Comparison of ENCODE assay signal across 8 cellular contexts in the genomic region with DNA sequence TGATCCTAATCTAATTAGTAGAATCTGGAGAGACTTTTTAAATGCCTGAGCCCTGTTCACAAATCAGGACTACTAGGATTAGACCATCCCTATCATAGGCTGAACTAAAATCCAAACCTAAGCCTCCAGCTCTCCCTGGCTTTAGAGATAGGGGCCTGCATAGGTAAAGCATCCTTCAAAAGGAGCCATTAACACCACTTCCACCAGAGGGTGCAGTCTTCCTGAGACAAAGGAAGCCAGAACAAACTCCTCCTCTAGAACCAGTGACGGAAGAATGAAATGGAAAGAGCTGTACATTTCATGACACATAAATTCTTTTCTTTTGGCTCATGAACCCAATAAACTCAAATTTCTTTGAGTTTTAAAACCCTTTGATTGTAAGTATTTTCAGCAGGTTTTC.
A peak's percentile ranks its signal among the peaks of the same experiment; 100 is the strongest.
DNase-seq lines count a peak whose midpoint lies in the region; ATAC-seq and TF ChIP-seq lines count a peak whose summit lies in the region.

No MANE protein-coding gene starts in this region.

- TF ChIP-seq POLR2A in thyroid gland (IDR thresholded peaks at IDR 0.05) = no peak

- WGBS in mammary epithelial cell (ENCODE audit: low coverage, missing lambda C conversion rate) = 50% methylated on average over 1 of the region's 1 CpG
- WGBS in neuronal stem cell (ENCODE audit: extremely low coverage in 2 of 2, insufficient read length in 2 of 2, insufficient replicate concordance in 1 of 2), 2 donors = no CpG with 5 or more reads among the region's 1 CpG
- WGBS in thyroid gland, 2 donors = 44 to 53% methylated on average over 1 of the region's 1 CpG

- H3K79me2 ChIP-seq in mammary epithelial cell (ENCODE audit: insufficient read depth, low read length) = no peaks in the 10 kb centered on the region

- peak; percentile 48 for ATAC-seq in GM19467 (IDR thresholded peaks at IDR 0.05; ENCODE audit: unreplicated experiment)

- H2AK5ac ChIP-seq in neuronal stem cell (ENCODE audit: low read depth, low read length) = no peak overlapping the region

- H3K27ac ChIP-seq in mammary epithelial cell (ENCODE audit: insufficient read depth, low read depth, low read length) (no peak overlapping the region), neuronal stem cell (replicated peaks; ENCODE audit: low read length) (no peak overlapping the region), thyroid gland (no peak overlapping the region)

- intact Hi-C loops in mammary epithelial cell (cut with micrococcal nuclease) (no loop called here), thyroid gland (cut with DNase I) (no loop called here)

- dilution Hi-C loops in mammary epithelial cell (cut with HindIII; ENCODE audit: low sequenced_read_pairs) = no loop called here

- H3K9ac ChIP-seq in mammary epithelial cell (ENCODE audit: insufficient read depth, low read length) (no peak overlapping the region), neuronal stem cell (ENCODE audit: low read depth, low read length, poor library complexity) (no peak overlapping the region)

- no peaks in the 10 kb centered on the region for H3K4me1 ChIP-seq in mammary epithelial cell (ENCODE audit: insufficient read depth, low read length)
- no peaks in the 10 kb centered on the region for H3K4me1 ChIP-seq in neuronal stem cell (ENCODE audit: control insufficient read depth in 2 of 2, insufficient read depth in 1 of 2, low read depth in 1 of 2, low read length in 2 of 2)
- H3K4me1 ChIP-seq in thyroid gland = no peaks in the 10 kb centered on the region

- no peaks in the 10 kb centered on the region for H4K20me1 ChIP-seq in mammary epithelial cell (ENCODE audit: insufficient read depth, low read length)

- CTCF ChIA-PET in mammary epithelial cell (lab: Charles Lee; ENCODE audit: low non-redundant PET) = no interaction called here

- H3K18ac ChIP-seq in neuronal stem cell (ENCODE audit: low read length) = no peak overlapping the region

- peaks cover 7% of the 10 kb centered on the region for H3K9me3 ChIP-seq in mammary epithelial cell (replicated peaks; ENCODE audit: insufficient read depth, low read length)
- no peaks in the 10 kb centered on the region for H3K9me3 ChIP-seq in neuronal stem cell (replicated peaks in 1 of 2; ENCODE audit: control insufficient read depth in 2 of 2, insufficient read depth in 1 of 2, low read depth in 1 of 2, low read length in 2 of 2)
- no peaks in the 10 kb centered on the region for H3K9me3 ChIP-seq in thyroid gland

- no peak overlapping the region for H4K91ac ChIP-seq in neuronal stem cell (ENCODE audit: low read depth, low read length, poor library complexity)

- H2BK15ac ChIP-seq in neuronal stem cell (ENCODE audit: low read length) = no peak overlapping the region

- no TSS peak for BruUV-seq in mammary epithelial cell (replicated peaks; lab: Mats Ljungman, UMichigan)

- H4K8ac ChIP-seq in neuronal stem cell (ENCODE audit: low read depth, low read length) = no peak overlapping the region

- no peaks in the 10 kb centered on the region for H3K79me1 ChIP-seq in neuronal stem cell (ENCODE audit: low read depth, low read length)

- H2AFZ ChIP-seq in mammary epithelial cell (ENCODE audit: low read depth, low read length) (no peak overlapping the region), neuronal stem cell (ENCODE audit: low read length) (no peak overlapping the region)

- DNase-seq in Caki2 (ENCODE audit: low read depth) (peak; percentile 25), HPDE6-E6E7 (ENCODE audit: extremely low spot score) (peak; percentile 55), NCI-H69 (lab: John Stamatoyannopoulos, UW) (peak; percentile 79), mammary epithelial cell (peak; percentile 1), neuronal stem cell (ENCODE audit: low spot score) (peak; percentile 41), thyroid gland (no peak), T-helper 1 cell (no peak)

- peak; percentile 5 to 20 for TF ChIP-seq CTCF in mammary epithelial cell (conservative IDR thresholded peaks at IDR 0.05 in 1 of 2, IDR thresholded peaks at IDR 0.05 in 1 of 2; ENCODE audit: extremely low read depth in 1 of 2, insufficient read depth in 1 of 2, low read depth in 1 of 2, low read length in 2 of 2)
- peak in 1 of 6 experiments; percentile 21 for TF ChIP-seq CTCF in thyroid gland (IDR thresholded peaks at IDR 0.05)

- H3K14ac ChIP-seq in neuronal stem cell (ENCODE audit: low read length) = no peak overlapping the region

- H3K36me3 ChIP-seq in mammary epithelial cell (ENCODE audit: insufficient read depth, low read length) (no peaks in the 10 kb centered on the region), neuronal stem cell (replicated peaks in 1 of 2; ENCODE audit: control insufficient read depth in 2 of 2, insufficient read depth in 2 of 2, low read length in 2 of 2) (no peaks in the 10 kb centered on the region), thyroid gland (no peaks in the 10 kb centered on the region)

- in situ Hi-C loops in Caki2 (cut with HindIII; ENCODE audit: low pct_unique_long_range_greater_than_20kb, low sequenced_read_pairs) = no loop called here
- in situ Hi-C loops in mammary epithelial cell (cut with MboI; ENCODE audit: low sequenced_read_pairs in 2 of 2) = no loop called here

- no peak overlapping the region for H3K23ac ChIP-seq in neuronal stem cell (ENCODE audit: low read depth, low read length, poor library complexity)

- H3K4ac ChIP-seq in neuronal stem cell (ENCODE audit: low read length) = no peak overlapping the region

- no peak overlapping the region for H2BK5ac ChIP-seq in neuronal stem cell (ENCODE audit: low read length)

- no peak overlapping the region for H2BK12ac ChIP-seq in neuronal stem cell (ENCODE audit: low read length)

- H3K4me3 ChIP-seq in mammary epithelial cell (replicated peaks in 1 of 3; ENCODE audit: insufficient read depth in 1 of 3, low read depth in 2 of 3, low read length in 3 of 3) (no peak overlapping the region), neuronal stem cell (ENCODE audit: low read length in 2 of 2) (no peak overlapping the region), thyroid gland (replicated peaks in 1 of 3) (no peak overlapping the region)

- H3K27me3 ChIP-seq in mammary epithelial cell (ENCODE audit: insufficient read depth, low read length) (no peaks in the 10 kb centered on the region), neuronal stem cell (ENCODE audit: control insufficient read depth in 3 of 3, insufficient read depth in 3 of 3, low read depth in 1 of 3, low read length in 3 of 3) (no peaks in the 10 kb centered on the region), thyroid gland (no peaks in the 10 kb centered on the region)

- no peak overlapping the region for H2BK120ac ChIP-seq in neuronal stem cell (ENCODE audit: low read depth, low read length)

- no peak overlapping the region for H3K4me2 ChIP-seq in mammary epithelial cell (ENCODE audit: insufficient read depth, low read depth, low read length)
- H3K4me2 ChIP-seq in neuronal stem cell (ENCODE audit: insufficient read depth, low read length, poor library complexity, severe bottlenecking) = peak overlapping the region; percentile 11

Comparison
In these comparisons a context has a peak if more than half of its experiments do, and no peak if none do; other contexts are left out.
1. DNase-seq: peak in Caki2 (single experiment), HPDE6-E6E7 (single experiment), NCI-H69 (single experiment), mammary epithelial cell (single experiment) and neuronal stem cell (single experiment); none in thyroid gland (0 of 2) and T-helper 1 cell (0 of 5).